In the genomic region with DNA sequence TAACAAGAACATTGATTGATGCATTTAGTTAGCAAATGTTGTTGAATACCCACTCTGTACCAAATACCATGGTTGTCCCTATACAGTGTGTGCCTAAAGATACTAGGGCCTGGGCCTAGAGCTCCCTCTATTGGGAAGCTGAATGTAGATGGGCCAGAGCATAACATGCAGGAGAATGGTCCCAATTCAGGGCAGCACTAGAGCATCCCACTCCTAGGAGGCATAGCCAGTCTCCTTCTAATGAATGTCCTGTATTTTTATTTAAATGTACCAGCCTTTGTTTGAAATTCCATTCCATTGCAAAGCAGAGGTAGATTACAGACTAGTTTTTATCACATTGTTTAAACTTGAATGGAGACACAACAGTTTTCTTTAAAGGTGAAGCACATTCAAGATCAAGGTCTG, we compare ENCODE assay signal across 8 cellular contexts.
DNase-seq lines count a peak whose midpoint lies in the region; ATAC-seq and TF ChIP-seq lines count a peak whose summit lies in the region.

No MANE protein-coding gene starts in this region.

- H3K27me3 ChIP-seq in hepatocyte (no peaks in the 10 kb centered on the region), smooth muscle cell (ENCODE audit: low read depth) (no peaks in the 10 kb centered on the region)

- no peaks in the 10 kb centered on the region for H3K9me2 ChIP-seq in hepatocyte (replicated peaks; ENCODE audit: insufficient read depth)

- TF ChIP-seq CTCF in hepatocyte (IDR thresholded peaks at IDR 0.05; ENCODE audit: poor library complexity) (peak; percentile 67), smooth muscle cell (IDR thresholded peaks at IDR 0.05; ENCODE audit: borderline replicate concordance, insufficient read depth, poor library complexity, severe bottlenecking) (peak; percentile 67)

- H3K4me2 ChIP-seq in hepatocyte, result no peak overlapping the region
- no peak overlapping the region for H3K4me2 ChIP-seq in smooth muscle cell

- H3K4me1 Mint-ChIP-seq in activated naive CD8-positive, alpha-beta T cell treated with anti-CD3 and anti-CD28 coated beads, Interleukin-2, amount 50 U/mL, for 24 hours, result no peaks in the 10 kb centered on the region

- H3K4me3 ChIP-seq in hepatocyte, result no peak overlapping the region
- no peak overlapping the region for H3K4me3 ChIP-seq in smooth muscle cell

- no peak overlapping the region for H3K9ac ChIP-seq in smooth muscle cell (ENCODE audit: low read depth)

- H3F3A ChIP-seq in smooth muscle cell (ENCODE audit: low read depth), result no peaks in the 10 kb centered on the region

- H3K27ac ChIP-seq in hepatocyte, result no peak overlapping the region
- H3K27ac ChIP-seq in smooth muscle cell (ENCODE audit: low read depth), result no peak overlapping the region

- H3K79me2 ChIP-seq in hepatocyte (no peaks in the 10 kb centered on the region), smooth muscle cell (ENCODE audit: low read depth) (no peaks in the 10 kb centered on the region)

- H3K36me3 Mint-ChIP-seq in activated naive CD8-positive, alpha-beta T cell treated with anti-CD3 and anti-CD28 coated beads, Interleukin-2, amount 50 U/mL, for 24 hours (ENCODE audit: low read depth), result peaks cover 24% of the 10 kb centered on the region

- H3K9me3 ChIP-seq in hepatocyte (ENCODE audit: low read depth) (no peaks in the 10 kb centered on the region), smooth muscle cell (replicated peaks; ENCODE audit: low read depth) (no peaks in the 10 kb centered on the region)

- no peak overlapping the region for H3K4me3 Mint-ChIP-seq in activated naive CD8-positive, alpha-beta T cell treated with anti-CD3 and anti-CD28 coated beads, Interleukin-2, amount 50 U/mL, for 24 hours

- H3K27ac Mint-ChIP-seq in activated naive CD8-positive, alpha-beta T cell treated with anti-CD3 and anti-CD28 coated beads, Interleukin-2, amount 50 U/mL, for 24 hours, result no peak overlapping the region

- ATAC-seq in GM19397 (IDR thresholded peaks at IDR 0.05; ENCODE audit: unreplicated experiment) (peak; percentile 83), HG03354 (IDR thresholded peaks at IDR 0.05; ENCODE audit: poor library complexity, severe bottlenecking, unreplicated experiment) (peak; percentile 96)
- ATAC-seq in activated naive CD8-positive, alpha-beta T cell treated with anti-CD3 and anti-CD28 coated beads, Interleukin-2, amount 50 U/mL, for 24 hours, result peak; percentile 95

- no peaks in the 10 kb centered on the region for H3K36me3 ChIP-seq in hepatocyte (replicated peaks; ENCODE audit: insufficient read depth, low read depth)
- H3K36me3 ChIP-seq in smooth muscle cell (ENCODE audit: low read depth), result no peaks in the 10 kb centered on the region

- no peaks in the 10 kb centered on the region for H3K27me3 Mint-ChIP-seq in activated naive CD8-positive, alpha-beta T cell treated with anti-CD3 and anti-CD28 coated beads, Interleukin-2, amount 50 U/mL, for 24 hours

- H2AFZ ChIP-seq in hepatocyte (no peak overlapping the region), smooth muscle cell (ENCODE audit: low read depth) (no peak overlapping the region)

- H4K20me1 ChIP-seq in hepatocyte (ENCODE audit: insufficient read depth, poor library complexity, severe bottlenecking) (no peaks in the 10 kb centered on the region), smooth muscle cell (ENCODE audit: low read depth) (no peaks in the 10 kb centered on the region)

- H3K9me3 Mint-ChIP-seq in activated naive CD8-positive, alpha-beta T cell treated with anti-CD3 and anti-CD28 coated beads, Interleukin-2, amount 50 U/mL, for 24 hours, result no peaks in the 10 kb centered on the region

- H3K4me1 ChIP-seq in hepatocyte (ENCODE audit: insufficient read depth) (peaks cover 7% of the 10 kb centered on the region), smooth muscle cell (ENCODE audit: low read depth) (no peaks in the 10 kb centered on the region)

- DNase-seq in Daoy (ENCODE audit: low read depth) (peak; percentile 59), NCI-H748 treated with DMSO at 0.1 percent for 48 hours (lab: John Stamatoyannopoulos, UW) (peak; percentile 20), hepatocyte (ENCODE audit: low spot score) (peak; percentile 66), smooth muscle cell (lab: John Stamatoyannopoulos, UW; ENCODE audit: unreplicated experiment) (no peak)
- peak; percentile 33 for DNase-seq in activated naive CD8-positive, alpha-beta T cell treated with anti-CD3 and anti-CD28 coated beads, Interleukin-2, amount 50 U/mL, for 24 hours
- DNase-seq in activated effector memory CD4-positive, alpha-beta T cell treated with anti-CD3 and anti-CD28 coated beads, Interleukin-2, amount 50 U/mL, for 16 hours, result no peak

Comparison
In these comparisons a context has a peak if more than half of its experiments do, and no peak if none do; other contexts are left out.
1. DNase-seq: peak in Daoy (single experiment), NCI-H748 treated with DMSO at 0.1 percent for 48 hours (single experiment), activated naive CD8-positive, alpha-beta T cell treated with anti-CD3 and anti-CD28 coated beads, Interleukin-2, amount 50 U/mL, for 24 hours (single experiment) and hepatocyte (single experiment); none in smooth muscle cell (single experiment) and activated effector memory CD4-positive, alpha-beta T cell treated with anti-CD3 and anti-CD28 coated beads, Interleukin-2, amount 50 U/mL, for 16 hours (single experiment).
2. Peak in every context shown above with its lines, with median percentiles within 50 percentile points of each other: ATAC-seq.